ENCODE assay signal across 19 cellular contexts in genomic region chr2:162016080-162016479, GRCh38. TPM values are rescaled to one million over a fixed set of nuclear protein-coding genes. Genes with fewer than 3 reads are reported as not detected.
DNase-seq lines count a peak whose midpoint lies in the region; ATAC-seq, FAIRE-seq and TF ChIP-seq lines count a peak whose summit lies in the region.
"Had no signal": no experiment of that assay in that cellular context is flagged by ENCODE, and none has a peak within 500 bp of the region (broad histone marks: within the 10 kb centered on the region; RNA-seq: fewer than 3 reads in every experiment).

No MANE protein-coding gene starts in this region.

- H4K20me1 ChIP-seq in K562 (replicated peaks; ENCODE audit: control insufficient read depth, insufficient read depth, low read length): no peaks in the 10 kb centered on the region

- peak overlapping the region; percentile 21 for H3K27ac Mint-ChIP-seq in activated CD4-positive, alpha-beta T cell treated with anti-CD3 and anti-CD28 coated beads, Interleukin-2, amount 10 ng/mL, durations not matched to agents 24 days and 14 days
- H3K27ac Mint-ChIP-seq in activated CD4-positive, alpha-beta T cell treated with anti-CD3 and anti-CD28 coated beads, Interleukin-2, amount 10 ng/mL, durations not matched to agents 7 days and 5 days: no peak overlapping the region
- H3K27ac Mint-ChIP-seq in CD4-positive, alpha-beta T cell: peak overlapping the region; percentile 86
- H3K27ac Mint-ChIP-seq: GM23338 had no signal

- DNase-seq in activated CD4-positive, alpha-beta T cell treated with anti-CD3 and anti-CD28 coated beads, Interleukin-2, amount 10 ng/mL, durations not matched to agents 24 days and 14 days: no peak
- no peak for DNase-seq in activated CD4-positive, alpha-beta T cell treated with anti-CD3 and anti-CD28 coated beads, Interleukin-2, amount 10 ng/mL, durations not matched to agents 7 days and 5 days
- DNase-seq in CD4-positive, alpha-beta T cell: no peak
- DNase-seq in K562 (ENCODE audit: extremely low read depth in 1 of 4, low spot score in 3 of 4): no peak
- no peak for DNase-seq in SHP77 (lab: John Stamatoyannopoulos, UW)
- DNase-seq in stimulated activated naive CD8-positive, alpha-beta T cell treated with anti-CD3 and anti-CD28 coated beads, Interleukin-15, Interleukin-2, amounts not matched to agents 100 U/mL and 50 U/mL, for 24 hours: no peak
- no peak for DNase-seq in ACHN
- DNase-seq: 8988T, BE2C, HCEC 1CT, NCI-H1417 treated with DMSO at 0.1 percent for 48 hours, NCI-H187 treated with DMSO at 0.1 percent for 48 hours, NCI-H526, PC-9, SJCRH30 had no signal

- H3K9ac ChIP-seq in K562 (ENCODE audit: insufficient read depth in 1 of 2, low read depth in 2 of 2, low read length in 2 of 2): no peak overlapping the region
- H3K9ac ChIP-seq: KMS-11 had no signal

- no peak overlapping the region for H3K27ac ChIP-seq in CD4-positive, alpha-beta T cell (ENCODE audit: low read depth, low read length)
- no peak overlapping the region for H3K27ac ChIP-seq in K562 (ENCODE audit: extremely low read depth, low read depth, low read length)
- H3K27ac ChIP-seq: KMS-11, PC-9, SJCRH30 had no signal

- peaks cover 56% of the 10 kb centered on the region for H3K4me1 Mint-ChIP-seq in activated CD4-positive, alpha-beta T cell treated with anti-CD3 and anti-CD28 coated beads, Interleukin-2, amount 10 ng/mL, durations not matched to agents 24 days and 14 days
- H3K4me1 Mint-ChIP-seq in activated CD4-positive, alpha-beta T cell treated with anti-CD3 and anti-CD28 coated beads, Interleukin-2, amount 10 ng/mL, durations not matched to agents 7 days and 5 days: peaks cover 67% of the 10 kb centered on the region
- H3K4me1 Mint-ChIP-seq in CD4-positive, alpha-beta T cell (ENCODE audit: low read depth): peaks cover 58% of the 10 kb centered on the region

- H3K36me3 Mint-ChIP-seq in activated CD4-positive, alpha-beta T cell treated with anti-CD3 and anti-CD28 coated beads, Interleukin-2, amount 10 ng/mL, durations not matched to agents 24 days and 14 days (ENCODE audit: low read depth): peaks cover 75% of the 10 kb centered on the region
- H3K36me3 Mint-ChIP-seq in activated CD4-positive, alpha-beta T cell treated with anti-CD3 and anti-CD28 coated beads, Interleukin-2, amount 10 ng/mL, durations not matched to agents 7 days and 5 days (ENCODE audit: low read depth): peaks cover 91% of the 10 kb centered on the region
- peaks cover 65% of the 10 kb centered on the region for H3K36me3 Mint-ChIP-seq in CD4-positive, alpha-beta T cell (ENCODE audit: low read depth)

- WGBS in K562 (ENCODE audit: insufficient coverage, low coverage, missing lambda C conversion rate): 2% methylated on average over 2 of the region's 2 CpGs

- no peak overlapping the region for H3K4me3 ChIP-seq in K562
- H3K4me3 ChIP-seq: GM23338, PC-9, SJCRH30 had no signal

- no peak for ATAC-seq in CD4-positive, alpha-beta T cell (ENCODE audit: poor library complexity)
- ATAC-seq in K562: no peak
- ATAC-seq in stimulated activated naive CD8-positive, alpha-beta T cell treated with anti-CD3 and anti-CD28 coated beads, Interleukin-15, Interleukin-2, amounts not matched to agents 100 U/mL and 50 U/mL, for 24 hours: no peak
- ATAC-seq: GM23338 had no signal

- no peaks in the 10 kb centered on the region for H3K36me3 ChIP-seq in K562 (ENCODE audit: control insufficient read depth, insufficient read depth, low read length)
- H3K36me3 ChIP-seq: BE2C, SJCRH30 had no signal

- no peaks in the 10 kb centered on the region for H3K27me3 ChIP-seq in CD4-positive, alpha-beta T cell (ENCODE audit: control insufficient read depth, insufficient read depth, low read length)
- H3K27me3 ChIP-seq in K562 (ENCODE audit: control insufficient read depth in 2 of 2, insufficient read depth in 2 of 2, low read length in 2 of 2): no peaks in the 10 kb centered on the region
- H3K27me3 ChIP-seq: BE2C had no signal

- TF ChIP-seq RAD21 in Ishikawa (IDR thresholded peaks at IDR 0.05; ENCODE audit: low read depth) (no peak), K562 (CRISPR knock-in tag; conservative IDR thresholded peaks at IDR 0.05 in 1 of 2, IDR thresholded peaks at IDR 0.05 in 1 of 2) (no peak)

- H3K4me1 ChIP-seq in K562 (replicated peaks in 1 of 2; ENCODE audit: control insufficient read depth in 2 of 2, insufficient read depth in 2 of 2, low read length in 2 of 2): no peaks in the 10 kb centered on the region
- H3K4me1 ChIP-seq: BE2C, SJCRH30 had no signal

- no peaks in the 10 kb centered on the region for H3K9me3 Mint-ChIP-seq in activated CD4-positive, alpha-beta T cell treated with anti-CD3 and anti-CD28 coated beads, Interleukin-2, amount 10 ng/mL, durations not matched to agents 24 days and 14 days
- H3K9me3 Mint-ChIP-seq in activated CD4-positive, alpha-beta T cell treated with anti-CD3 and anti-CD28 coated beads, Interleukin-2, amount 10 ng/mL, durations not matched to agents 7 days and 5 days: peaks cover 4% of the 10 kb centered on the region
- H3K9me3 Mint-ChIP-seq in CD4-positive, alpha-beta T cell: no peaks in the 10 kb centered on the region
- H3K9me3 Mint-ChIP-seq: GM23338 had no signal

- no peak for FAIRE-seq in K562 (lab: Jason Lieb, UNC)
- FAIRE-seq: D721Med had no signal

- no peaks in the 10 kb centered on the region for H3K9me3 ChIP-seq in CD4-positive, alpha-beta T cell (ENCODE audit: control insufficient read depth, low read length)
- no peaks in the 10 kb centered on the region for H3K9me3 ChIP-seq in K562 (replicated peaks; ENCODE audit: control insufficient read depth, insufficient read depth, low read depth, low read length)
- H3K9me3 ChIP-seq: BE2C, SJCRH30 had no signal

- H3K4me3 Mint-ChIP-seq in activated CD4-positive, alpha-beta T cell treated with anti-CD3 and anti-CD28 coated beads, Interleukin-2, amount 10 ng/mL, durations not matched to agents 24 days and 14 days: no peak overlapping the region
- no peak overlapping the region for H3K4me3 Mint-ChIP-seq in activated CD4-positive, alpha-beta T cell treated with anti-CD3 and anti-CD28 coated beads, Interleukin-2, amount 10 ng/mL, durations not matched to agents 7 days and 5 days
- no peak overlapping the region for H3K4me3 Mint-ChIP-seq in CD4-positive, alpha-beta T cell
- H3K4me3 Mint-ChIP-seq: GM23338 had no signal

- no peak for TF ChIP-seq POLR2A in K562 (conservative IDR thresholded peaks at IDR 0.05)

- CTCF ChIA-PET in activated CD4-positive, alpha-beta T cell treated with anti-CD3 and anti-CD28 coated beads, Interleukin-2, amount 10 ng/mL, durations not matched to agents 7 days and 5 days (lab: Charles Lee): interaction anchor here (1.6 kb wide), 1 partner anchor 20 kb away, joined by 3 read pairs; no protein-coding TSS in a partner anchor
- CTCF ChIA-PET in CD4-positive, alpha-beta T cell (lab: Charles Lee): interaction anchor here (1.1 kb wide), 1 partner anchor 12 kb away, joined by 3 read pairs; no protein-coding TSS in a partner anchor
- CTCF ChIA-PET in K562 (lab: Yijun Ruan, JAX; ENCODE audit: low intra/inter-chr PET ratio): no interaction called here

- no peaks in the 10 kb centered on the region for H3K27me3 Mint-ChIP-seq in activated CD4-positive, alpha-beta T cell treated with anti-CD3 and anti-CD28 coated beads, Interleukin-2, amount 10 ng/mL, durations not matched to agents 24 days and 14 days
- no peaks in the 10 kb centered on the region for H3K27me3 Mint-ChIP-seq in activated CD4-positive, alpha-beta T cell treated with anti-CD3 and anti-CD28 coated beads, Interleukin-2, amount 10 ng/mL, durations not matched to agents 7 days and 5 days
- H3K27me3 Mint-ChIP-seq in CD4-positive, alpha-beta T cell: no peaks in the 10 kb centered on the region

- H2AFZ ChIP-seq in K562 (ENCODE audit: low read depth, low read length): no peak overlapping the region
- H2AFZ ChIP-seq: GM23338, PC-9 had no signal

- in situ Hi-C loops in K562 (cut with MboI): no loop called here
- in situ Hi-C loops in ACHN (cut with HindIII; ENCODE audit: low pct_ligation_motif_present, low pct_unique_long_range_greater_than_20kb, low sequenced_read_pairs): no loop called here

- POLR2A ChIA-PET in activated CD4-positive, alpha-beta T cell treated with anti-CD3 and anti-CD28 coated beads, Interleukin-2, amount 10 ng/mL, durations not matched to agents 7 days and 5 days (lab: Charles Lee): no interaction called here
- POLR2A ChIA-PET in CD4-positive, alpha-beta T cell (lab: Charles Lee): interaction anchor here (1.2 to 6.1 kb wide), 2 partner anchors 58 to 102 kb away, joined by 3 to 48 read pairs; partner anchors contain the start of gene DPP4
- POLR2A ChIA-PET in K562 (lab: Yijun Ruan, JAX): interaction anchor here (0.6 kb wide), 1 partner anchor 532 kb away, joined by 3 read pairs; no protein-coding TSS in a partner anchor

- no peaks in the 10 kb centered on the region for H3K9me1 ChIP-seq in K562 (ENCODE audit: control insufficient read depth, insufficient read depth, low read length)

- no peak for TF ChIP-seq CTCF in CD4-positive, alpha-beta T cell (IDR thresholded peaks at IDR 0.05)
- TF ChIP-seq CTCF in K562 (IDR thresholded peaks at IDR 0.05 in 2 of 3, conservative IDR thresholded peaks at IDR 0.05 in 1 of 3; ENCODE audit: insufficient read depth in 2 of 3, low read depth in 1 of 3, low read length in 3 of 3): no peak

- intact Hi-C loops in activated CD4-positive, alpha-beta T cell treated with anti-CD3 and anti-CD28 coated beads, Interleukin-2, amount 10 ng/mL, durations not matched to agents 24 days and 14 days (cut with micrococcal nuclease): no loop called here
- intact Hi-C loops in CD4-positive, alpha-beta T cell (cut with DNase I, micrococcal nuclease): loop anchor here in 1 of 2 experiments (5.0 kb wide), 1 partner anchor 51 kb away; no protein-coding TSS in a partner anchor
- intact Hi-C loops in K562 (cut with micrococcal nuclease): no loop called here

- BruUV-seq in K562 (replicated peaks; lab: Mats Ljungman, UMichigan): no TSS peak

- TF ChIP-seq EP300 in Ishikawa (IDR thresholded peaks at IDR 0.05; ENCODE audit: borderline replicate concordance): no peak
- TF ChIP-seq EP300 in K562 (IDR thresholded peaks at IDR 0.05; ENCODE audit: low read length): no peak

- H3K79me2 ChIP-seq in K562 (ENCODE audit: control insufficient read depth, insufficient read depth, low read length): no peaks in the 10 kb centered on the region

- H3K4me2 ChIP-seq in K562 (ENCODE audit: insufficient read depth, low read length): no peak overlapping the region
- H3K4me2 ChIP-seq: GM23338, KMS-11, PC-9 had no signal

RNA-seq across cellular contexts. Expression of gene DPP4, which starts 57.9 kb away (rescaled TPM):
- total RNA-seq in activated CD4-positive, alpha-beta T cell treated with anti-CD3 and anti-CD28 coated beads, Interleukin-2, amount 10 ng/mL, durations not matched to agents 24 days and 14 days: 65.4 and 68.0 TPM in 2 replicates
- 100 to 1,000 TPM; 116 to 152 TPM for total RNA-seq in activated CD4-positive, alpha-beta T cell treated with anti-CD3 and anti-CD28 coated beads, Interleukin-2, amount 10 ng/mL, durations not matched to agents 7 days and 5 days
- 10 to 100 TPM; 15.5 to 16.7 TPM for total RNA-seq in CD4-positive, alpha-beta T cell
- total RNA-seq in K562 (2011; cell fraction: chromatin; rRNA removed; ENCODE audit: low replicate concordance): not detected in 2 replicates
- not detected in 2 replicates for total RNA-seq in K562 (2011; cell fraction: nucleolus; rRNA removed)
- not detected in 2 replicates for total RNA-seq in K562 (2011; cell fraction: nucleoplasm; rRNA removed)
- total RNA-seq in K562 (2014; rRNA removed) (not detected in 2 replicates), K562 (2014; rRNA removed; fragmentation: Illumina TruSeq; extraction: Trizol) (not detected in 2 replicates), K562 (2015; rRNA removed; fragmentation: Illumina TruSeq; extraction: Trizol) (not detected in 2 replicates), K562 (2021) (0.11 and 0.18 TPM in 2 replicates)
- polyA plus RNA-seq in K562 (2011; rRNA removed) (not detected in 2 replicates), K562 (2014; fragmentation: Illumina TruSeq; extraction: Trizol) (not detected in 2 replicates), K562 (2014; fragmentation: Nextera tagmentation; extraction: Ambion mirVana) (not detected), K562 (2014; rRNA removed) (not detected in 2 replicates)
- not detected in 2 replicates for polyA plus RNA-seq in K562 (2011; cell fraction: cytosol; rRNA removed)
- not detected in 2 replicates for polyA plus RNA-seq in K562 (2011; cell fraction: nucleus; rRNA removed)
- not detected in 2 replicates for polyA plus RNA-seq in K562 (2012)
- polyA minus RNA-seq in K562 (2011; rRNA and poly(A)+ RNA removed): not detected in 2 replicates
- polyA minus RNA-seq in K562 (2011; cell fraction: cytosol; rRNA and poly(A)+ RNA removed): not detected in 2 replicates
- polyA minus RNA-seq in K562 (2011; cell fraction: nucleus; rRNA and poly(A)+ RNA removed): not detected in 2 replicates
- total RNA-seq: SJCRH30 had no signal

Comparison
In these comparisons a context has a peak if more than half of its experiments do, and no peak if none do; other contexts are left out.
1. RNA of gene DPP4, which starts 57.9 kb away (total RNA-seq): 116 to 152 TPM in activated CD4-positive, alpha-beta T cell treated with anti-CD3 and anti-CD28 coated beads, Interleukin-2, amount 10 ng/mL, durations not matched to agents 7 days and 5 days, 65.4 to 68.0 TPM in activated CD4-positive, alpha-beta T cell treated with anti-CD3 and anti-CD28 coated beads, Interleukin-2, amount 10 ng/mL, durations not matched to agents 24 days and 14 days and 15.5 to 16.7 TPM in CD4-positive, alpha-beta T cell; 0.11 to 0.18 TPM in K562; every median in the first group is over 10 times any median in the second.